Comparison of ENCODE assay signal across 21 cellular contexts in the genomic region with DNA sequence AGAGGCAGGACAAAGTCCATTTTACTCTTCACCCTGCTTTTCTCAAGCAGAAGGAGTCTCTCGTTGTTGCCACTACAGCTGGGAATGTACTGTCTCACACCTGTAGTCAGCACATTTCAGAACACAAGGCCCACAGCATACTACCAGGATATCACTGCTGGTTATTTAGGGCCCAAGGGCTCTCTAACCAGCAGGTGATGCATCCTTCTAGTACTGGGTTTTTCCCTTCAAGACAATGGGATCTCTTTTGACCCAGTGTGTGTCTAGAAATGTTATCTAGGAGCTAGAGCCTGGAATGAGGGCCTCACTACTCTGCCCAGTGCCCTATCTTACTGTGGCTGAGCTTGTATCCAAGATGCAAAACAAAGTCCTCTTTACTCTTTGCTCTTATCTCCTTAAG.
DNase-seq lines count a peak whose midpoint lies in the region; ATAC-seq, FAIRE-seq and TF ChIP-seq lines count a peak whose summit lies in the region.
"Had no signal": no experiment of that assay in that cellular context is flagged by ENCODE, and none has a peak within 500 bp of the region (broad histone marks: within the 10 kb centered on the region; RNA-seq: fewer than 3 reads in every experiment).

No MANE protein-coding gene starts in this region.

- no peak overlapping the region for H3K14ac ChIP-seq in IMR-90 (replicated peaks; ENCODE audit: low read depth, low read length)
- H3K14ac ChIP-seq in H1 (ENCODE audit: insufficient read length): no peak overlapping the region

- no peak overlapping the region for H2AK9ac ChIP-seq in IMR-90 (replicated peaks; ENCODE audit: low read depth, low read length, poor library complexity)

- H2AFZ ChIP-seq in IMR-90 (replicated peaks; ENCODE audit: low read length, poor library complexity): peak overlapping the region; percentile 4
- H2AFZ ChIP-seq in H1 (ENCODE audit: low read length): peak overlapping the region; percentile 14; the same call in 1 of the 2 replicates

- H3K4ac ChIP-seq in IMR-90 (ENCODE audit: low read depth, low read length) (no peak overlapping the region), H1 (replicated peaks; ENCODE audit: insufficient read length, low read depth, low read length) (no peak overlapping the region)

- TF ChIP-seq POLR2A in IMR-90 (IDR thresholded peaks at IDR 0.05; ENCODE audit: low read depth, low read length) (no peak), H1 (IDR thresholded peaks at IDR 0.05; ENCODE audit: control extremely low read depth in 1 of 2, low read depth in 2 of 2, low read length in 2 of 2) (no peak)

- BruUV-seq in IMR-90 (replicated peaks; lab: Mats Ljungman, UMichigan): no TSS peak

- H3K9me3 ChIP-seq in IMR-90 (ENCODE audit: control insufficient read depth, insufficient read depth, low read length): no peaks in the 10 kb centered on the region
- no peaks in the 10 kb centered on the region for H3K9me3 ChIP-seq in H1 (ENCODE audit: insufficient read depth in 2 of 2, low read depth in 1 of 2, low read length in 1 of 2)
- H3K9me3 ChIP-seq: BE2C, HAP-1 had no signal

- in situ Hi-C loops in IMR-90 (cut with MboI; ENCODE audit: low sequenced_read_pairs): no loop called here

- ATAC-seq in GM21360 (IDR thresholded peaks at IDR 0.05; ENCODE audit: unreplicated experiment): peak; percentile 27
- no peak for ATAC-seq in IMR-90 (ENCODE audit: low read depth)
- no peak for ATAC-seq in WTC11
- no peak for ATAC-seq in GM19035 (IDR thresholded peaks at IDR 0.05; ENCODE audit: unreplicated experiment)
- no peak for ATAC-seq in GM21367 (IDR thresholded peaks at IDR 0.05; ENCODE audit: unreplicated experiment)

- H4K91ac ChIP-seq in IMR-90 (ENCODE audit: insufficient read depth, low read depth, low read length) (no peak overlapping the region), H1 (replicated peaks; ENCODE audit: insufficient read length, low read length) (no peak overlapping the region)

- no peak overlapping the region for H3K4me2 ChIP-seq in IMR-90 (ENCODE audit: low read depth, low read length)
- H3K4me2 ChIP-seq in H1 (ENCODE audit: insufficient read depth in 1 of 2, low read depth in 2 of 2, low read length in 2 of 2): no peak overlapping the region

- H3K23ac ChIP-seq in IMR-90 (ENCODE audit: low read depth, low read length) (no peak overlapping the region), H1 (ENCODE audit: insufficient read length) (no peak overlapping the region)

- H4K20me1 ChIP-seq in IMR-90 (ENCODE audit: insufficient read depth, low read length) (no peaks in the 10 kb centered on the region), H1 (replicated peaks in 1 of 2; ENCODE audit: control insufficient read depth in 1 of 2, insufficient read depth in 2 of 2, low read length in 2 of 2) (no peaks in the 10 kb centered on the region)

- H2BK5ac ChIP-seq in IMR-90 (ENCODE audit: low read depth, low read length, poor library complexity, severe bottlenecking): no peak overlapping the region
- no peak overlapping the region for H2BK5ac ChIP-seq in H1 (ENCODE audit: low read depth, low read length)

- no peak for TF ChIP-seq RAD21 in IMR-90 (IDR thresholded peaks at IDR 0.05; ENCODE audit: low read length)
- TF ChIP-seq RAD21 in H1 (IDR thresholded peaks at IDR 0.05 in 1 of 2, conservative IDR thresholded peaks at IDR 0.05 in 1 of 2; ENCODE audit: low read depth in 2 of 2, low read length in 2 of 2): no peak

- no peaks in the 10 kb centered on the region for H3K4me1 Mint-ChIP-seq in WTC11
- H3K4me1 Mint-ChIP-seq: CD4-positive, CD25-positive, alpha-beta regulatory T cell; CD8-positive, alpha-beta memory T cell had no signal

- H3K9me3 Mint-ChIP-seq in WTC11: peaks cover 9% of the 10 kb centered on the region

- H3K27me3 Mint-ChIP-seq in WTC11 (ENCODE audit: low read depth): no peaks in the 10 kb centered on the region
- H3K27me3 Mint-ChIP-seq: CD4-positive, CD25-positive, alpha-beta regulatory T cell; CD8-positive, alpha-beta memory T cell; IgD-negative memory B cell had no signal

- H2BK20ac ChIP-seq in IMR-90 (ENCODE audit: low read depth, low read length) (no peak overlapping the region), H1 (ENCODE audit: low read length) (no peak overlapping the region)

- intact Hi-C loops in IMR-90 (cut with micrococcal nuclease): no loop called here

- DNase-seq in IMR-90 (no peak), H1 (ENCODE audit: low read depth in 1 of 2, low spot score in 2 of 2) (no peak), WTC11 (ENCODE audit: low spot score) (no peak), NCI-H748 treated with DMSO at 0.1 percent for 48 hours (lab: John Stamatoyannopoulos, UW) (no peak)
- DNase-seq: ACHN; BE2C; C1 segment of cervical spinal cord; CD4-positive, CD25-positive, alpha-beta regulatory T cell; CD8-positive, alpha-beta memory T cell; COR-L47; DMS 273 treated with DMSO at 0.1 percent for 48 hours; KG1 had no signal

- H3K4me1 ChIP-seq in IMR-90 (ENCODE audit: control insufficient read depth, insufficient read depth, low read length): no peaks in the 10 kb centered on the region
- H3K4me1 ChIP-seq in H1 (replicated peaks in 1 of 4; ENCODE audit: control insufficient read depth in 3 of 4, insufficient read depth in 4 of 4, low read length in 3 of 4): no peaks in the 10 kb centered on the region
- H3K4me1 ChIP-seq: BE2C, HAP-1 had no signal

- TF ChIP-seq EP300 in H1 (IDR thresholded peaks at IDR 0.05; ENCODE audit: borderline replicate concordance in 1 of 2, low read depth in 2 of 2, low read length in 2 of 2): no peak

- H2BK12ac ChIP-seq in H1 (ENCODE audit: low read depth, low read length): no peak overlapping the region

- H3K79me2 ChIP-seq in H1 (ENCODE audit: control insufficient read depth in 1 of 2, insufficient read depth in 2 of 2, low read length in 2 of 2): no peaks in the 10 kb centered on the region

- H3K9me1 ChIP-seq in IMR-90 (ENCODE audit: insufficient read depth, low read length): no peaks in the 10 kb centered on the region

- H3K4me3 ChIP-seq in IMR-90 (ENCODE audit: insufficient read depth, low read depth, low read length): no peak overlapping the region
- H3K4me3 ChIP-seq in H1 (ENCODE audit: extremely low read depth in 1 of 4, insufficient read depth in 2 of 4, low read depth in 3 of 4, low read length in 4 of 4): no peak overlapping the region
- H3K4me3 ChIP-seq: HAP-1 had no signal

- no CpG with 5 or more reads among the region's 1 CpG for WGBS in IMR-90 (ENCODE audit: extremely low coverage in 2 of 2, insufficient read length in 1 of 2), 2 experiments
- WGBS in H1 (ENCODE audit: extremely low coverage in 1 of 2, insufficient coverage in 1 of 2, insufficient read length in 1 of 2, insufficient replicate concordance in 2 of 2, low coverage in 1 of 2, low lambda C conversion rate in 2 of 2, missing lambda C conversion rate in 1 of 2), 2 experiments: 94% methylated on average over 1 of the region's 1 CpG; no CpG with 5 or more reads in 1 of the 2 experiments

- H2AK5ac ChIP-seq in IMR-90 (ENCODE audit: low read depth, low read length) (no peak overlapping the region), H1 (ENCODE audit: low read depth, low read length) (no peak overlapping the region)

- H3K9ac ChIP-seq in IMR-90 (ENCODE audit: low read depth, low read length): no peak overlapping the region
- no peak overlapping the region for H3K9ac ChIP-seq in H1 (replicated peaks in 1 of 4; ENCODE audit: extremely low read depth in 1 of 4, low read depth in 3 of 4, low read length in 3 of 4)

- CTCF ChIA-PET in IMR-90 (lab: Yijun Ruan, JAX) (no interaction called here), H1 (lab: Charles Lee; ENCODE audit: partially characterized antibody) (interaction anchor here (0.8 to 2.3 kb wide), 10 partner anchors 11 to 522 kb away, joined by 3 to 17 read pairs (median 3); no protein-coding TSS in a partner anchor), WTC11 (lab: Charles Lee) (interaction anchor here (0.7 to 1.1 kb wide), 4 partner anchors 27 to 913 kb away, joined by 3 to 5 read pairs (median 4); no protein-coding TSS in a partner anchor)

- no peak for FAIRE-seq in H1 (lab: Jason Lieb, UNC)
- FAIRE-seq: A204.1, G401.6, GM12891 had no signal

- H2BK15ac ChIP-seq in IMR-90 (ENCODE audit: low read depth, low read length) (no peak overlapping the region), H1 (ENCODE audit: low read length) (no peak overlapping the region)

- no peaks in the 10 kb centered on the region for H3K23me2 ChIP-seq in H1 (ENCODE audit: low read depth, low read length)

- H3K56ac ChIP-seq in IMR-90 (ENCODE audit: extremely low read depth, insufficient read depth, low read length) (no peak overlapping the region), H1 (replicated peaks; ENCODE audit: insufficient read length, low read depth, low read length) (no peak overlapping the region)

- POLR2A ChIA-PET in IMR-90 (lab: Charles Lee; ENCODE audit: unreplicated experiment) (no interaction called here), H1 (lab: Charles Lee; ENCODE audit: partially characterized antibody) (interaction anchor here (1.0 kb wide), 1 partner anchor 27 kb away, joined by 3 read pairs; no protein-coding TSS in a partner anchor), WTC11 (lab: Charles Lee) (no interaction called here)

- H3K79me1 ChIP-seq in IMR-90 (ENCODE audit: low read depth in 1 of 2, low read length in 2 of 2) (no peaks in the 10 kb centered on the region), H1 (ENCODE audit: low read depth, low read length) (no peaks in the 10 kb centered on the region)

- no peak overlapping the region for H4K8ac ChIP-seq in IMR-90 (ENCODE audit: low read depth in 2 of 2, low read length in 2 of 2)
- H4K8ac ChIP-seq in H1 (ENCODE audit: extremely low read depth, insufficient read depth, low read length): no peak overlapping the region

- H3K36me3 Mint-ChIP-seq in WTC11: no peaks in the 10 kb centered on the region
- H3K36me3 Mint-ChIP-seq: CD4-positive, CD25-positive, alpha-beta regulatory T cell; CD8-positive, alpha-beta memory T cell; IgD-negative memory B cell had no signal

- H4K5ac ChIP-seq in IMR-90 (ENCODE audit: low read depth, low read length): no peak overlapping the region
- H4K5ac ChIP-seq in H1 (ENCODE audit: insufficient read length, low read depth, low read length): no peak overlapping the region

- H3K27me3 ChIP-seq in IMR-90 (ENCODE audit: control insufficient read depth, insufficient read depth, low read length): no peaks in the 10 kb centered on the region
- H3K27me3 ChIP-seq in H1 (replicated peaks in 1 of 4; ENCODE audit: control insufficient read depth in 3 of 4, extremely low read depth in 1 of 4, insufficient read depth in 3 of 4, low read length in 3 of 4): no peaks in the 10 kb centered on the region
- H3K27me3 ChIP-seq: BE2C had no signal

- H2BK120ac ChIP-seq in IMR-90 (ENCODE audit: low read depth, low read length) (no peak overlapping the region), H1 (replicated peaks; ENCODE audit: low read depth, low read length) (no peak overlapping the region)

- TF ChIP-seq CTCF in IMR-90 (conservative IDR thresholded peaks at IDR 0.05; ENCODE audit: low read depth, low read length) (no peak), H1 (IDR thresholded peaks at IDR 0.05; ENCODE audit: control extremely low read depth in 1 of 3, insufficient read depth in 1 of 3, low read depth in 1 of 3, low read length in 3 of 3) (no peak), WTC11 (IDR thresholded peaks at IDR 0.05) (no peak)

- no peak overlapping the region for H3K18ac ChIP-seq in IMR-90 (ENCODE audit: low read depth, low read length)
- no peak overlapping the region for H3K18ac ChIP-seq in H1 (ENCODE audit: extremely low read depth, low read length)

- dilution Hi-C loops in IMR-90 (cut with HindIII; ENCODE audit: low sequenced_read_pairs, unreplicated experiment): no loop called here

- no peak overlapping the region for H3K27ac Mint-ChIP-seq in WTC11
- H3K27ac Mint-ChIP-seq: CD4-positive, CD25-positive, alpha-beta regulatory T cell; CD8-positive, alpha-beta memory T cell; IgD-negative memory B cell had no signal

- no peak overlapping the region for H3K27ac ChIP-seq in IMR-90 (ENCODE audit: insufficient read depth, low read length)
- H3K27ac ChIP-seq in H1 (ENCODE audit: low read depth, low read length): no peak overlapping the region
- H3K27ac ChIP-seq: HL-60 had no signal

- H3K4me3 Mint-ChIP-seq in WTC11: no peak overlapping the region
- H3K4me3 Mint-ChIP-seq: CD4-positive, CD25-positive, alpha-beta regulatory T cell; CD8-positive, alpha-beta memory T cell had no signal

- H3K36me3 ChIP-seq in IMR-90 (ENCODE audit: control insufficient read depth, insufficient read depth, low read length): no peaks in the 10 kb centered on the region
- no peaks in the 10 kb centered on the region for H3K36me3 ChIP-seq in H1 (ENCODE audit: control insufficient read depth in 2 of 4, insufficient read depth in 4 of 4, low read length in 3 of 4)
- H3K36me3 ChIP-seq: BE2C, HAP-1 had no signal
